ENCODE assay signal across 13 cellular contexts in the genomic region with DNA sequence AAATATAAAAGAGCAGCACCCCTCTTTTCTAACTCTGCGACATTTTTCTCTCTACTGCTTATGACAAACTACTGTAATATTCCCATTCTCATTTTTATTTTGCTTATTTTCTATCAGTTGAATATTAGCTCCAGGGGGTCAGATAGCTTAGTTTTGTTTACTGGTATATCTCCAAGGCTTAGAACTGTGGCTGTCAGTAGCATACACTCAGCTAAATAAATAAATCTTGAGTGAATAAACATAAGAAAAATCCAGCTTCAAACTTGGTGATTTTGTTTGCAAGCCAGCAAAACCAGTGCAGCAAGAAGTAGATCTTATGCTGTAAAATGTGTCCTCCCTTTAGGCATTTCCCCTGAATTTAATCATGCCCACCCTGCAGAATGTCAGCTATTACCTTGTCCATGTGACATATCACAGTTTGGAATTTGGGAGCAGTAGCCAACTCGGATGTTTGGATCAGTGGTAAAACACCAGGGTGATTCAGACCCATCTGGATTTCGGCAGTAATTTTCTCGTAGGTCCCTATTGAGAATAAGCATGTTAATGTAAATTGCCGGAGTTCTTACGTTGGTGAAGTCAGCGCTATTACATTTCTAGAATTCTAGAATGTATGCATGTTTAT. TPM values are rescaled to one million over a fixed set of nuclear protein-coding genes. Genes with fewer than 3 reads are reported as not detected.
DNase-seq lines count a peak whose midpoint lies in the region; TF ChIP-seq lines count a peak whose summit lies in the region.
"Had no signal": no experiment of that assay in that cellular context is flagged by ENCODE, and none has a peak within 500 bp of the region (broad histone marks: within the 10 kb centered on the region; RNA-seq: fewer than 3 reads in every experiment).

No MANE protein-coding gene starts in this region.

- no peak for TF ChIP-seq CTCF in AG04450 (IDR thresholded peaks at IDR 0.05; ENCODE audit: low read depth, low read length)

- H3K27ac ChIP-seq in AG04450 (ENCODE audit: low read depth, low read length) = peak overlapping the region; percentile 83
- H3K27ac ChIP-seq: colonic mucosa had no signal

- H3K4me3 ChIP-seq in AG04450 (ENCODE audit: low read depth, low read length) = no peak overlapping the region
- H3K4me3 ChIP-seq: colonic mucosa had no signal

- peak; percentile 98 for DNase-seq in AG04450 (ENCODE audit: low read depth, low spot score)
- peak; percentile 47 for DNase-seq in HT1080 (ENCODE audit: low read depth)
- peak; percentile 85 for DNase-seq in astrocyte of the hippocampus (ENCODE audit: low read depth, low spot score)
- DNase-seq in kidney tubule cell (ENCODE audit: low spot score) = peak; percentile 2
- no peak for DNase-seq in SK-N-DZ (ENCODE audit: low spot score)
- DNase-seq in NCI-H146 treated with DMSO at 0.1 percent for 48 hours (lab: John Stamatoyannopoulos, UW; ENCODE audit: unreplicated experiment) = no peak
- DNase-seq in putamen (ENCODE audit: low spot score) = no peak
- no peak for DNase-seq in NCI-H524 (lab: John Stamatoyannopoulos, UW)
- DNase-seq: activated gamma-delta T cell; CD4-positive, alpha-beta T cell; colonic mucosa; GOT3; Right ventricle myocardium superior had no signal

- CTCF ChIA-PET in AG04450 (lab: Charles Lee) = interaction anchor here (0.7 to 1.6 kb wide), 5 partner anchors 10 to 1004 kb away, joined by 3 to 12 read pairs (median 5); a partner anchor contains a TSS

- POLR2A ChIA-PET in AG04450 (lab: Yijun Ruan, JAX) = interaction anchor here (0.6 to 1.9 kb wide), 9 partner anchors 20 to 248 kb away, joined by 3 to 14 read pairs (median 3); a partner anchor contains a TSS

- H3K9me3 ChIP-seq in AG04450 (ENCODE audit: control insufficient read depth, insufficient read depth, low read length) = no peaks in the 10 kb centered on the region
- H3K9me3 ChIP-seq: colonic mucosa had no signal

- H3K27me3 ChIP-seq in AG04450 (ENCODE audit: control insufficient read depth, insufficient read depth, low read length) = no peaks in the 10 kb centered on the region
- H3K27me3 ChIP-seq: colonic mucosa had no signal

RNA-seq across cellular contexts. Expression of a gene that starts 44.2 kb away (rescaled TPM):
- polyA plus RNA-seq in AG04450 (2011; rRNA removed) = 105 and 129 TPM in 2 replicates
- 112 and 157 TPM in 2 replicates for polyA minus RNA-seq in AG04450 (2011; rRNA and poly(A)+ RNA removed)
- total RNA-seq in HT1080 (2014; rRNA removed; shearing (Covaris generic)) = not detected in 2 replicates
- polyA plus RNA-seq in HT1080 (2015; cell fraction: cytosol; rRNA removed) = not detected in 2 replicates
- not detected in 2 replicates for polyA plus RNA-seq in HT1080 (2015; cell fraction: nucleus; rRNA removed)
- polyA plus RNA-seq in SK-N-DZ (2014; cell fraction: cytosol; rRNA removed) = 2.4 and 3.2 TPM in 2 replicates
- polyA plus RNA-seq in SK-N-DZ (2014; cell fraction: nucleus; rRNA removed) = 3.7 and 5.0 TPM in 2 replicates
- total RNA-seq: CD4-positive, alpha-beta T cell had no signal

Comparison
In these comparisons a context has a peak if more than half of its experiments do, and no peak if none do; other contexts are left out.
1. DNase-seq: peak in AG04450 (single experiment), HT1080 (single experiment), astrocyte of the hippocampus (single experiment) and kidney tubule cell (single experiment); none in SK-N-DZ (single experiment), NCI-H146 treated with DMSO at 0.1 percent for 48 hours (single experiment), putamen (single experiment) and NCI-H524 (0 of 2).